21 cellular contexts compared by ENCODE assay signal in genomic region chr2:10501980-10502802, GRCh38. TPM values are rescaled to one million over a fixed set of nuclear protein-coding genes. Genes with fewer than 3 reads are reported as not detected.
DNase-seq lines count a peak whose midpoint lies in the region; TF ChIP-seq lines count a peak whose summit lies in the region.
"Had no signal": no experiment of that assay in that cellular context is flagged by ENCODE, and none has a peak within 500 bp of the region (broad histone marks: within the 10 kb centered on the region; RNA-seq: fewer than 3 reads in every experiment).

No MANE protein-coding gene starts in this region.

- H3K27me3 ChIP-seq in BLaER1 (no peaks in the 10 kb centered on the region), neural progenitor cell (no peaks in the 10 kb centered on the region), smooth muscle cell (ENCODE audit: low read depth) (peaks cover 4% of the 10 kb centered on the region)

- H3F3A ChIP-seq in neural progenitor cell (ENCODE audit: low read depth): no peaks in the 10 kb centered on the region
- no peaks in the 10 kb centered on the region for H3F3A ChIP-seq in smooth muscle cell (ENCODE audit: low read depth)

- H3K27me3 Mint-ChIP-seq in endothelial cell (ENCODE audit: unreplicated experiment) (peaks cover 8% of the 10 kb centered on the region), neural progenitor cell (ENCODE audit: insufficient read depth, low read depth) (peaks cover 8% of the 10 kb centered on the region)
- peaks cover 3% of the 10 kb centered on the region for H3K27me3 Mint-ChIP-seq in activated T-helper 1 cell treated with anti-CD3 and anti-CD28 coated beads, Interleukin-12 subunit alpha, Interleukin-12 subunit beta, Interleukin-2, Interleukin-4 antibody, amounts not matched to agents 30 ng/mL and 10 ng/mL and 1 ng/mL, durations not matched to agents 14 hours and 24 hours and 36 hours (ENCODE audit: insufficient read depth)

- H3K4me3 Mint-ChIP-seq in endothelial cell (ENCODE audit: unreplicated experiment) (no peak overlapping the region), neural progenitor cell (no peak overlapping the region)
- no peak overlapping the region for H3K4me3 Mint-ChIP-seq in activated T-helper 1 cell treated with anti-CD3 and anti-CD28 coated beads, Interleukin-12 subunit alpha, Interleukin-12 subunit beta, Interleukin-2, Interleukin-4 antibody, amounts not matched to agents 30 ng/mL and 10 ng/mL and 1 ng/mL, durations not matched to agents 14 hours and 24 hours and 36 hours
- H3K4me3 Mint-ChIP-seq: activated CD4-positive, alpha-beta T cell treated with anti-CD3 and anti-CD28 coated beads, Interleukin-2, amount 10 ng/mL, durations not matched to agents 24 days and 14 days; stimulated activated naive CD8-positive, alpha-beta T cell treated with anti-CD3 and anti-CD28 coated beads, Interleukin-15, amount 100 ng/mL, for 72 hours had no signal

- H3K9me3 ChIP-seq in BLaER1 (no peaks in the 10 kb centered on the region), neural progenitor cell (ENCODE audit: low read depth) (no peaks in the 10 kb centered on the region), smooth muscle cell (replicated peaks; ENCODE audit: low read depth) (no peaks in the 10 kb centered on the region)
- H3K9me3 ChIP-seq: esophagus squamous epithelium, lower lobe of right lung, tibial nerve had no signal

- no peaks in the 10 kb centered on the region for H3K36me3 ChIP-seq in BLaER1
- no peaks in the 10 kb centered on the region for H3K36me3 ChIP-seq in neural progenitor cell
- no peaks in the 10 kb centered on the region for H3K36me3 ChIP-seq in smooth muscle cell (ENCODE audit: low read depth)
- H3K36me3 ChIP-seq: esophagus squamous epithelium, lower lobe of right lung, tibial nerve had no signal

- H3K4me3 ChIP-seq in BLaER1 (no peak overlapping the region), neural progenitor cell (no peak overlapping the region), smooth muscle cell (no peak overlapping the region)
- H3K4me3 ChIP-seq: esophagus squamous epithelium, lower lobe of right lung, tibial nerve had no signal

- DNase-seq in ELF-1 (ENCODE audit: low read depth, low spot score) (peak; percentile 46), endothelial cell (ENCODE audit: low spot score) (no peak), neural progenitor cell (ENCODE audit: low spot score) (no peak), smooth muscle cell (lab: John Stamatoyannopoulos, UW; ENCODE audit: unreplicated experiment) (no peak), HUDEP-2 (lab: John Stamatoyannopoulos, UW; ENCODE audit: unreplicated experiment in 76 of 76) (no peak), inferior parietal cortex (ENCODE audit: extremely low spot score) (no peak)
- DNase-seq in activated T-helper 1 cell treated with anti-CD3 and anti-CD28 coated beads, Interleukin-12 subunit alpha, Interleukin-12 subunit beta, Interleukin-2, Interleukin-4 antibody, amounts not matched to agents 30 ng/mL and 10 ng/mL and 1 ng/mL, durations not matched to agents 14 hours and 24 hours and 36 hours (ENCODE audit: low spot score): no peak
- DNase-seq: activated CD4-positive, alpha-beta T cell treated with anti-CD3 and anti-CD28 coated beads, Interleukin-2, amount 10 ng/mL, durations not matched to agents 24 days and 14 days; amniotic stem cell; esophagus squamous epithelium; hippocampal formation; KBM-7; lower lobe of right lung; NCI-H1417 treated with DMSO at 0.1 percent for 48 hours; NCI-H446 treated with DMSO at 0.1 percent for 48 hours; stimulated activated CD4-positive, alpha-beta T cell treated with anti-CD3 and anti-CD28 coated beads, Interleukin-4, amount 100 ng/mL, for 1 hour had no signal

- 93% methylated on average over 17 of the region's 20 CpGs for WGBS in smooth muscle cell (ENCODE audit: low lambda C conversion rate)

- H4K20me1 ChIP-seq in BLaER1: no peaks in the 10 kb centered on the region
- H4K20me1 ChIP-seq in neural progenitor cell (ENCODE audit: low read depth): no peaks in the 10 kb centered on the region
- H4K20me1 ChIP-seq in smooth muscle cell (ENCODE audit: low read depth): no peaks in the 10 kb centered on the region

- no peaks in the 10 kb centered on the region for H3K79me2 ChIP-seq in neural progenitor cell (ENCODE audit: low read depth)
- H3K79me2 ChIP-seq in smooth muscle cell (ENCODE audit: low read depth): no peaks in the 10 kb centered on the region

- H3K27ac Mint-ChIP-seq in endothelial cell (ENCODE audit: unreplicated experiment) (peak overlapping the region; percentile 67), neural progenitor cell (peak overlapping the region; percentile 95)
- no peak overlapping the region for H3K27ac Mint-ChIP-seq in activated T-helper 1 cell treated with anti-CD3 and anti-CD28 coated beads, Interleukin-12 subunit alpha, Interleukin-12 subunit beta, Interleukin-2, Interleukin-4 antibody, amounts not matched to agents 30 ng/mL and 10 ng/mL and 1 ng/mL, durations not matched to agents 14 hours and 24 hours and 36 hours
- H3K27ac Mint-ChIP-seq: activated CD4-positive, alpha-beta T cell treated with anti-CD3 and anti-CD28 coated beads, Interleukin-2, amount 10 ng/mL, durations not matched to agents 24 days and 14 days; CD14-positive monocyte had no signal

- no peak overlapping the region for H2AFZ ChIP-seq in neural progenitor cell (replicated peaks)
- H2AFZ ChIP-seq in smooth muscle cell (ENCODE audit: low read depth): no peak overlapping the region

- no peak for TF ChIP-seq CTCF in endothelial cell (IDR thresholded peaks at IDR 0.05; ENCODE audit: unreplicated experiment)
- no peak for TF ChIP-seq CTCF in neural progenitor cell (IDR thresholded peaks at IDR 0.05)
- no peak for TF ChIP-seq CTCF in smooth muscle cell (IDR thresholded peaks at IDR 0.05; ENCODE audit: borderline replicate concordance, insufficient read depth, poor library complexity, severe bottlenecking)

- H3K9me3 Mint-ChIP-seq in endothelial cell (ENCODE audit: unreplicated experiment) (no peaks in the 10 kb centered on the region), neural progenitor cell (no peaks in the 10 kb centered on the region)
- no peaks in the 10 kb centered on the region for H3K9me3 Mint-ChIP-seq in activated T-helper 1 cell treated with anti-CD3 and anti-CD28 coated beads, Interleukin-12 subunit alpha, Interleukin-12 subunit beta, Interleukin-2, Interleukin-4 antibody, amounts not matched to agents 30 ng/mL and 10 ng/mL and 1 ng/mL, durations not matched to agents 14 hours and 24 hours and 36 hours
- H3K9me3 Mint-ChIP-seq: activated CD4-positive, alpha-beta T cell treated with anti-CD3 and anti-CD28 coated beads, Interleukin-2, amount 10 ng/mL, durations not matched to agents 24 days and 14 days; stimulated activated naive CD8-positive, alpha-beta T cell treated with anti-CD3 and anti-CD28 coated beads, Interleukin-15, amount 100 ng/mL, for 72 hours had no signal

- H3K27ac ChIP-seq in BLaER1: no peak overlapping the region
- no peak overlapping the region for H3K27ac ChIP-seq in neural progenitor cell
- no peak overlapping the region for H3K27ac ChIP-seq in smooth muscle cell (ENCODE audit: low read depth)
- H3K27ac ChIP-seq: esophagus squamous epithelium, lower lobe of right lung, tibial nerve, VCaP had no signal

- no peaks in the 10 kb centered on the region for H3K36me3 Mint-ChIP-seq in endothelial cell (ENCODE audit: low read depth, unreplicated experiment)
- H3K36me3 Mint-ChIP-seq in neural progenitor cell: no peaks in the 10 kb centered on the region
- H3K36me3 Mint-ChIP-seq in activated T-helper 1 cell treated with anti-CD3 and anti-CD28 coated beads, Interleukin-12 subunit alpha, Interleukin-12 subunit beta, Interleukin-2, Interleukin-4 antibody, amounts not matched to agents 30 ng/mL and 10 ng/mL and 1 ng/mL, durations not matched to agents 14 hours and 24 hours and 36 hours (ENCODE audit: low read depth): no peaks in the 10 kb centered on the region
- H3K36me3 Mint-ChIP-seq: CD14-positive monocyte had no signal

- H3K9ac ChIP-seq in BLaER1 (no peak overlapping the region), neural progenitor cell (no peak overlapping the region), smooth muscle cell (ENCODE audit: low read depth) (no peak overlapping the region)

- H3K4me2 ChIP-seq in BLaER1 (peak overlapping the region; percentile 49; the same call in 1 of the 2 replicates), neural progenitor cell (no peak overlapping the region), smooth muscle cell (no peak overlapping the region)

- peaks cover 34% of the 10 kb centered on the region for H3K4me1 ChIP-seq in BLaER1
- H3K4me1 ChIP-seq in neural progenitor cell: peaks cover 9% of the 10 kb centered on the region
- no peaks in the 10 kb centered on the region for H3K4me1 ChIP-seq in smooth muscle cell (ENCODE audit: low read depth)
- H3K4me1 ChIP-seq: lower lobe of right lung, tibial nerve had no signal

- intact Hi-C loops in activated T-helper 1 cell treated with anti-CD3 and anti-CD28 coated beads, Interleukin-12 subunit alpha, Interleukin-12 subunit beta, Interleukin-2, Interleukin-4 antibody, amounts not matched to agents 30 ng/mL and 10 ng/mL and 1 ng/mL, durations not matched to agents 14 hours and 24 hours and 36 hours (cut with micrococcal nuclease): no loop called here

- H3K4me1 Mint-ChIP-seq in endothelial cell (ENCODE audit: unreplicated experiment) (no peaks in the 10 kb centered on the region), neural progenitor cell (peaks cover 20% of the 10 kb centered on the region)
- no peaks in the 10 kb centered on the region for H3K4me1 Mint-ChIP-seq in activated T-helper 1 cell treated with anti-CD3 and anti-CD28 coated beads, Interleukin-12 subunit alpha, Interleukin-12 subunit beta, Interleukin-2, Interleukin-4 antibody, amounts not matched to agents 30 ng/mL and 10 ng/mL and 1 ng/mL, durations not matched to agents 14 hours and 24 hours and 36 hours (ENCODE audit: low read depth)

RNA-seq across cellular contexts. Expression of gene ODC1, which starts 54.1 kb away (rescaled TPM):
- 12.1 TPM for total RNA-seq in endothelial cell (ENCODE audit: unreplicated experiment)
- total RNA-seq in neural progenitor cell (ENCODE audit: low replicate concordance): 348 and 437 TPM in 2 replicates
- total RNA-seq in smooth muscle cell: 27.6 and 34.7 TPM in 2 replicates
- polyA plus RNA-seq in smooth muscle cell: 22.4 and 32.9 TPM in 2 replicates
- total RNA-seq in activated T-helper 1 cell treated with anti-CD3 and anti-CD28 coated beads, Interleukin-12 subunit alpha, Interleukin-12 subunit beta, Interleukin-2, Interleukin-4 antibody, amounts not matched to agents 30 ng/mL and 10 ng/mL and 1 ng/mL, durations not matched to agents 14 hours and 24 hours and 36 hours: 235 and 247 TPM in 2 replicates
